ENCODE assay signal across 9 cellular contexts in genomic region chr1:201647722-201648065, GRCh38.
A peak's percentile ranks its signal among the peaks of the same experiment; 100 is the strongest.
DNase-seq lines count a peak whose midpoint lies in the region; ATAC-seq and TF ChIP-seq lines count a peak whose summit lies in the region.
"Had no signal": no experiment of that assay in that cellular context is flagged by ENCODE, and none has a peak within 500 bp of the region (broad histone marks: within the 10 kb centered on the region; RNA-seq: fewer than 3 reads in every experiment).

No MANE protein-coding gene starts in this region.

- DNase-seq in cardiac muscle cell (ENCODE audit: low read depth in 1 of 2, low spot score in 1 of 2) (peak in 1 of 2 donors; percentile 22), Right ventricle myocardium inferior (ENCODE audit: missing footprints) (no peak), chondrocyte (ENCODE audit: low spot score) (no peak), upper lobe of left lung (no peak), hippocampal formation (lab: John Stamatoyannopoulos, UW) (no peak), NCI-H1092 treated with DMSO at 0.1 percent for 48 hours (lab: John Stamatoyannopoulos, UW) (no peak)
- DNase-seq: activated naive CD4-positive, alpha-beta T cell had no signal

- intact Hi-C loops in Right ventricle myocardium inferior (cut with DNase I): no loop called here

- H3K27ac Mint-ChIP-seq in chondrocyte (ENCODE audit: unreplicated experiment): peak overlapping the region; percentile 82

- peaks cover 56% of the 10 kb centered on the region for H3K4me1 Mint-ChIP-seq in chondrocyte (ENCODE audit: low read depth)

- H3K27ac ChIP-seq in cardiac muscle cell (peak overlapping the region; percentile 6), upper lobe of left lung (no peak overlapping the region)

- ATAC-seq in Right ventricle myocardium inferior (no peak), upper lobe of left lung (ENCODE audit: low FRiP score in 2 of 2) (no peak), HG02870 (IDR thresholded peaks at IDR 0.05; ENCODE audit: unreplicated experiment) (no peak)

- TF ChIP-seq CTCF in cardiac muscle cell (IDR thresholded peaks at IDR 0.05; ENCODE audit: low read depth, low read length) (no peak), chondrocyte (IDR thresholded peaks at IDR 0.05) (no peak), upper lobe of left lung (IDR thresholded peaks at IDR 0.05) (no peak)

- H3K27me3 ChIP-seq in cardiac muscle cell (no peaks in the 10 kb centered on the region), mucosa of stomach (ENCODE audit: control insufficient read depth, insufficient read depth, low read length) (peaks cover 21% of the 10 kb centered on the region), upper lobe of left lung (peaks cover 0 to 4% (median 1%) of the 10 kb centered on the region in 4 donors)

- no peak for TF ChIP-seq EP300 in upper lobe of left lung (IDR thresholded peaks at IDR 0.05)

- peak overlapping the region; percentile 24 for H3K9ac ChIP-seq in mucosa of stomach (ENCODE audit: low read length)

- peaks cover 7% of the 10 kb centered on the region for H3K36me3 Mint-ChIP-seq in chondrocyte (ENCODE audit: low read depth)

- peak overlapping the region; percentile 88 for H3K4me3 Mint-ChIP-seq in chondrocyte (ENCODE audit: unreplicated experiment)

- H3K9me3 Mint-ChIP-seq in chondrocyte (ENCODE audit: low read depth): no peaks in the 10 kb centered on the region

- H3K9me3 ChIP-seq in cardiac muscle cell (ENCODE audit: low read depth) (no peaks in the 10 kb centered on the region), mucosa of stomach (ENCODE audit: control insufficient read depth, low read length) (no peaks in the 10 kb centered on the region), upper lobe of left lung (no peaks in the 10 kb centered on the region)

- no peaks in the 10 kb centered on the region for H3K27me3 Mint-ChIP-seq in chondrocyte (ENCODE audit: low read depth)

- H3K36me3 ChIP-seq in cardiac muscle cell (no peaks in the 10 kb centered on the region), mucosa of stomach (ENCODE audit: control insufficient read depth, insufficient read depth, low read length) (no peaks in the 10 kb centered on the region), upper lobe of left lung (peaks cover 0 to 9% (median 0%) of the 10 kb centered on the region in 4 donors)

- TF ChIP-seq POLR2A in upper lobe of left lung (IDR thresholded peaks at IDR 0.05): no peak

- 50 to 56% methylated on average over 17 of the region's 17 CpGs for WGBS in upper lobe of left lung, 2 donors

- H3K4me1 ChIP-seq in cardiac muscle cell (ENCODE audit: low read depth) (peaks cover 17% of the 10 kb centered on the region), mucosa of stomach (ENCODE audit: control insufficient read depth, insufficient read depth, low read length) (peaks cover 24% of the 10 kb centered on the region), upper lobe of left lung (peaks cover 22 to 34% (median 33%) of the 10 kb centered on the region in 4 donors)

- peak overlapping the region; percentile 66 for H3K4me3 ChIP-seq in cardiac muscle cell
- no peak overlapping the region for H3K4me3 ChIP-seq in mucosa of stomach (ENCODE audit: low read length)
- H3K4me3 ChIP-seq in upper lobe of left lung: peak overlapping the region in 3 of 4 donors; percentile 46 to 62 (median 47)
